In the genomic region with DNA sequence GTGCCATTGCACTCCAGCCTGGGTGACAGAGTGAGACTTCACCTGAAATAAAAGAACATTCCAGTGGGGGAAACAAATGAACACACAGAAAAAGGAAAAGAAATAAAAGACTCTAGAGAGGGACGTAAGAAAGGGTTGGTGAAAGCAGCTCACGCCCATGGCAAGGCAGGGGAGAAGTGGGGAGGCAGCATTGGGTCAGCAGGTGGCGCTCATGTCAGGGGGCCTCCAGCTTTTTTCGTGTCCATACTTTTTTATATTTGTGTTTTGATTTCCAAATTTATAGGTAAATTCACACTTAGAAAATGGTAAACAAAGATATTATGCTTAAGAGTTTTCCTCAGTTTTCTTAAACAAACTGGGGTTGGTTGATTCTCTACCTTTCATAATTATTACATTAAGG, we compare ENCODE assay signal across 1 cellular context.
TF ChIP-seq lines count a peak whose summit lies in the region.

No MANE protein-coding gene starts in this region.

TF ChIP-seq in WTC11, 78 proteins besides CTCF, POLR2A, EP300 and RAD21 (continued from another document):
- TF ChIP-seq, protein P1, sequence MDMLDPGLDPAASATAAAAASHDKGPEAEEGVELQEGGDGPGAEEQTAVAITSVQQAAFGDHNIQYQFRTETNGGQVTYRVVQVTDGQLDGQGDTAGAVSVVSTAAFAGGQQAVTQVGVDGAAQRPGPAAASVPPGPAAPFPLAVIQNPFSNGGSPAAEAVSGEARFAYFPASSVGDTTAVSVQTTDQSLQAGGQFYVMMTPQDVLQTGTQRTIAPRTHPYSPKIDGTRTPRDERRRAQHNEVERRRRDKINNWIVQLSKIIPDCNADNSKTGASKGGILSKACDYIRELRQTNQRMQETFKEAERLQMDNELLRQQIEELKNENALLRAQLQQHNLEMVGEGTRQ (CRISPR knock-in tag; IDR thresholded peaks at IDR 0.05): no peak
- TF ChIP-seq, protein P2, sequence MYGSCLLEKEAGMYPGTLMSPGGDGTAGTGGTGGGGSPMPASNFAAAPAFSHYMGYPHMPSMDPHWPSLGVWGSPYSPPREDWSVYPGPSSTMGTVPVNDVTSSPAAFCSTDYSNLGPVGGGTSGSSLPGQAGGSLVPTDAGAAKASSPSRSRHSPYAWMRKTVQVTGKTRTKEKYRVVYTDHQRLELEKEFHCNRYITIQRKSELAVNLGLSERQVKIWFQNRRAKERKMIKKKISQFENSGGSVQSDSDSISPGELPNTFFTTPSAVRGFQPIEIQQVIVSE (CRISPR knock-in tag; IDR thresholded peaks at IDR 0.05; ENCODE audit: borderline replicate concordance): no peak
TF ChIP-seq in WTC11: peak in this region for 0.
